In genomic region chr12:29773076-29773475, GRCh38 we compare ENCODE assay signal across 7 cellular contexts.
"Had no signal": no experiment of that assay in that cellular context is flagged by ENCODE, and none has a peak within 500 bp of the region (broad histone marks: within the 10 kb centered on the region; RNA-seq: fewer than 3 reads in every experiment).

No MANE protein-coding gene starts in this region.

- ATAC-seq: K562 had no signal

- H2AFZ ChIP-seq: GM23248 had no signal

- H3K4me3 ChIP-seq: GM23248, K562 had no signal

- FAIRE-seq: HTR-8/SVneo, K562 had no signal

- DNase-seq: GM23248, GOT3, H7, HCEC 1CT, IMR-90 had no signal

- H3K9ac ChIP-seq: GM23248 had no signal

- H3K27ac ChIP-seq: GM23248 had no signal
